In genomic region chr11:111745719-111746504, GRCh38 we compare ENCODE assay signal across 15 cellular contexts. TPM values are rescaled to one million over a fixed set of nuclear protein-coding genes. Genes with fewer than 3 reads are reported as not detected.
DNase-seq lines count a peak whose midpoint lies in the region; ATAC-seq and TF ChIP-seq lines count a peak whose summit lies in the region.
"Had no signal": no experiment of that assay in that cellular context is flagged by ENCODE, and none has a peak within 500 bp of the region (broad histone marks: within the 10 kb centered on the region; RNA-seq: fewer than 3 reads in every experiment).

No MANE protein-coding gene starts in this region.

- TF ChIP-seq POLR2A in gastroesophageal sphincter (IDR thresholded peaks at IDR 0.05) (no peak), transverse colon (IDR thresholded peaks at IDR 0.05) (no peak)

- H3K36me3 Mint-ChIP-seq in activated CD8-positive, alpha-beta T cell treated with anti-CD3 and anti-CD28 coated beads, Interleukin-2, amount 10 ng/mL, durations not matched to agents 7 days and 5 days (ENCODE audit: low read depth): peaks cover 74% of the 10 kb centered on the region

- in situ Hi-C loops in transverse colon (cut with MboI; ENCODE audit: low pct_ligation_motif_present in 1 of 4, low pct_unique_long_range_greater_than_20kb in 1 of 4, low sequenced_read_pairs in 3 of 4): no loop called here

- TF ChIP-seq CTCF in gastroesophageal sphincter (IDR thresholded peaks at IDR 0.05) (no peak), transverse colon (IDR thresholded peaks at IDR 0.05) (no peak)

- no peaks in the 10 kb centered on the region for H3K27me3 Mint-ChIP-seq in activated CD8-positive, alpha-beta T cell treated with anti-CD3 and anti-CD28 coated beads, Interleukin-2, amount 10 ng/mL, durations not matched to agents 7 days and 5 days (ENCODE audit: low read depth)
- H3K27me3 Mint-ChIP-seq: activated CD4-positive, alpha-beta T cell treated with anti-CD3 and anti-CD28 coated beads for 36 hours; progenitor cell of endocrine pancreas had no signal

- POLR2A ChIA-PET in HEK293T (lab: Yijun Ruan, JAX): no interaction called here
- POLR2A ChIA-PET in activated CD8-positive, alpha-beta T cell treated with anti-CD3 and anti-CD28 coated beads, Interleukin-2, amount 10 ng/mL, durations not matched to agents 7 days and 5 days (lab: Charles Lee): no interaction called here

- H3K27ac ChIP-seq in gastroesophageal sphincter (peak overlapping the region; percentile 35 to 71 (median 58)), transverse colon (peak overlapping the region; percentile 47 to 63 (median 54))

- WGBS in gastroesophageal sphincter (ENCODE audit: low coverage in 1 of 2), 2 donors: 22 to 82% methylated on average over 1 to 6 of the region's 6 CpGs
- 87 to 90% methylated on average over 5 to 6 of the region's 6 CpGs for WGBS in transverse colon (ENCODE audit: low coverage in 1 of 2), 2 donors

- H3K4me3 ChIP-seq in gastroesophageal sphincter (no peak overlapping the region), transverse colon (no peak overlapping the region)

- H3K27ac Mint-ChIP-seq in activated CD8-positive, alpha-beta T cell treated with anti-CD3 and anti-CD28 coated beads, Interleukin-2, amount 10 ng/mL, durations not matched to agents 7 days and 5 days: no peak overlapping the region
- H3K27ac Mint-ChIP-seq: activated CD4-positive, alpha-beta T cell treated with anti-CD3 and anti-CD28 coated beads for 36 hours; endodermal cell; progenitor cell of endocrine pancreas had no signal

- H3K36me3 ChIP-seq in gastroesophageal sphincter: peaks cover 0 to 87% of the 10 kb centered on the region in 2 donors
- H3K36me3 ChIP-seq in transverse colon: peaks cover 0 to 67% (median 6%) of the 10 kb centered on the region in 4 donors

- intact Hi-C loops in transverse colon (cut with DNase I; ENCODE audit: low total_unique reads): no loop called here

- H3K9me3 ChIP-seq in gastroesophageal sphincter: no peaks in the 10 kb centered on the region
- no peaks in the 10 kb centered on the region for H3K9me3 ChIP-seq in transverse colon

- H3K4me3 Mint-ChIP-seq in activated CD8-positive, alpha-beta T cell treated with anti-CD3 and anti-CD28 coated beads, Interleukin-2, amount 10 ng/mL, durations not matched to agents 7 days and 5 days: no peak overlapping the region
- H3K4me3 Mint-ChIP-seq: activated CD4-positive, alpha-beta T cell treated with anti-CD3 and anti-CD28 coated beads for 36 hours; endodermal cell had no signal

- CTCF ChIA-PET in HEK293T (lab: Yijun Ruan, JAX): no interaction called here
- CTCF ChIA-PET in activated CD8-positive, alpha-beta T cell treated with anti-CD3 and anti-CD28 coated beads, Interleukin-2, amount 10 ng/mL, durations not matched to agents 7 days and 5 days (lab: Charles Lee): no interaction called here

- no peaks in the 10 kb centered on the region for H3K9me3 Mint-ChIP-seq in activated CD8-positive, alpha-beta T cell treated with anti-CD3 and anti-CD28 coated beads, Interleukin-2, amount 10 ng/mL, durations not matched to agents 7 days and 5 days (ENCODE audit: insufficient read depth)
- H3K9me3 Mint-ChIP-seq: endodermal cell had no signal

- no peaks in the 10 kb centered on the region for H3K4me1 Mint-ChIP-seq in activated CD8-positive, alpha-beta T cell treated with anti-CD3 and anti-CD28 coated beads, Interleukin-2, amount 10 ng/mL, durations not matched to agents 7 days and 5 days (ENCODE audit: low read depth)
- H3K4me1 Mint-ChIP-seq: activated CD4-positive, alpha-beta T cell treated with anti-CD3 and anti-CD28 coated beads for 36 hours had no signal

- ATAC-seq in gastroesophageal sphincter (peak; percentile 65), HG02938 (IDR thresholded peaks at IDR 0.05; ENCODE audit: unreplicated experiment) (no peak)
- no peak for ATAC-seq in activated CD8-positive, alpha-beta T cell treated with anti-CD3 and anti-CD28 coated beads, Interleukin-2, amount 10 ng/mL, durations not matched to agents 7 days and 5 days
- ATAC-seq: activated CD4-positive, alpha-beta T cell treated with anti-CD3 and anti-CD28 coated beads for 36 hours had no signal

- DNase-seq in HCEC 1CT: peak; percentile 73
- DNase-seq in astrocyte of the hippocampus (ENCODE audit: low read depth, low spot score): peak; percentile 60
- no peak for DNase-seq in transverse colon
- no peak for DNase-seq in HEK293T (ENCODE audit: extremely low spot score)
- no peak for DNase-seq in activated CD8-positive, alpha-beta T cell treated with anti-CD3 and anti-CD28 coated beads, Interleukin-2, amount 10 ng/mL, durations not matched to agents 7 days and 5 days
- DNase-seq: activated CD4-positive, alpha-beta T cell treated with anti-CD3 and anti-CD28 coated beads for 36 hours; activated T-cell treated with anti-CD3 and anti-CD28 coated beads, Interleukin-2, amount 50 U/mL, for 48 hours; endodermal cell; NCI-H2081; stimulated activated CD4-positive, alpha-beta T cell treated with anti-CD3 and anti-CD28 coated beads, Interleukin-2, amount 100 ng/mL, for 48 hours; stimulated activated naive CD4-positive, alpha-beta T cell; T-helper 1 cell had no signal

- TF ChIP-seq EP300 in gastroesophageal sphincter (IDR thresholded peaks at IDR 0.05): no peak
- no peak for TF ChIP-seq EP300 in transverse colon (IDR thresholded peaks at IDR 0.05; ENCODE audit: low read depth)

- H3K27me3 ChIP-seq in gastroesophageal sphincter (no peaks in the 10 kb centered on the region), transverse colon (no peaks in the 10 kb centered on the region)

- peaks cover 0 to 19% (median 0%) of the 10 kb centered on the region in 3 donors for H3K4me1 ChIP-seq in gastroesophageal sphincter
- peaks cover 0 to 23% (median 2%) of the 10 kb centered on the region in 4 donors for H3K4me1 ChIP-seq in transverse colon

TF ChIP-seq in HEK293T, 16 proteins besides CTCF, POLR2A, EP300 and RAD21:
- TF ChIP-seq SP1 (IDR thresholded peaks at IDR 0.05) (no peak), FOXK2 (IDR thresholded peaks at IDR 0.05) (no peak), ELF4 (IDR thresholded peaks at IDR 0.05) (no peak), HDGF (IDR thresholded peaks at IDR 0.05; ENCODE audit: borderline replicate concordance) (no peak), L3MBTL2 (conservative IDR thresholded peaks at IDR 0.05) (no peak), PKNOX1 (IDR thresholded peaks at IDR 0.05) (no peak), FOXA1 (IDR thresholded peaks at IDR 0.05) (no peak), BHLHE40 (IDR thresholded peaks at IDR 0.05; ENCODE audit: borderline replicate concordance) (no peak), ARNT (IDR thresholded peaks at IDR 0.05) (no peak)

RNA-seq across cellular contexts. Expression of gene PPP2R1B, which starts 20.3 kb away (rescaled TPM):
- total RNA-seq in gastroesophageal sphincter (10 to 100 TPM; 11.1 to 21.9 (median 20.5) TPM), transverse colon (10 to 100 TPM; 28.1 to 55.5 (median 41.5) TPM)
- 10 to 100 TPM; 56.4 to 57.7 TPM for total RNA-seq in activated CD8-positive, alpha-beta T cell treated with anti-CD3 and anti-CD28 coated beads, Interleukin-2, amount 10 ng/mL, durations not matched to agents 7 days and 5 days

Comparison
In these comparisons a context has a peak if more than half of its experiments do, and no peak if none do; other contexts are left out.
1. DNase-seq: peak in HCEC 1CT (single experiment) and astrocyte of the hippocampus (single experiment); none in transverse colon (single experiment), HEK293T (single experiment) and activated CD8-positive, alpha-beta T cell treated with anti-CD3 and anti-CD28 coated beads, Interleukin-2, amount 10 ng/mL, durations not matched to agents 7 days and 5 days (single experiment).